1 cellular context compared by ENCODE assay signal in the genomic region with DNA sequence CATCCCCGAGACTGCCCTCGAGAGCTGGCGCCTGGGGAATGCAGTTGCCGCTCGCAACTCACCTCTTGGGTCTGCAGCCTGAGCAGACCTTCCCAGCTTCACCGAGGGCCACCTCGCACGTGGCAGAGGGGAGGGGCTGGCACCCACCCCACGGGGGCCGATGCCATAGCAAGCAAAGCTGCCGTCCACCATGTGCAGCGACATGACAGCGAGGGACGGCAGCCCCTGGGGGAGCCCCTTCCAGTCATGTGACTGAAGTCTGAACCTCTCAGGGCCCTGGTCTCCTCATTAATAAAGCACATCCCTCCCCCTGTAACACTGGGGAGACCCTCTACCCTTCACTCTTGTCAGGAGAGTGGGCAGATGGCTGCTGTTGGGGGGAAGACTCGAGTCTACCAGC.
TF ChIP-seq lines count a peak whose summit lies in the region.

No MANE protein-coding gene starts in this region.

TF ChIP-seq in H1, 55 proteins besides CTCF, POLR2A, EP300 and RAD21:
- TF ChIP-seq SIRT6 (IDR thresholded peaks at IDR 0.05; ENCODE audit: low read length) = no peak
- TF ChIP-seq SUZ12 (IDR thresholded peaks at IDR 0.05; ENCODE audit: low read length) = no peak
- TF ChIP-seq, protein P1, sequence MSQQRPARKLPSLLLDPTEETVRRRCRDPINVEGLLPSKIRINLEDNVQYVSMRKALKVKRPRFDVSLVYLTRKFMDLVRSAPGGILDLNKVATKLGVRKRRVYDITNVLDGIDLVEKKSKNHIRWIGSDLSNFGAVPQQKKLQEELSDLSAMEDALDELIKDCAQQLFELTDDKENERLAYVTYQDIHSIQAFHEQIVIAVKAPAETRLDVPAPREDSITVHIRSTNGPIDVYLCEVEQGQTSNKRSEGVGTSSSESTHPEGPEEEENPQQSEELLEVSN (IDR thresholded peaks at IDR 0.05) = peak; percentile 59
- TF ChIP-seq, protein P2, sequence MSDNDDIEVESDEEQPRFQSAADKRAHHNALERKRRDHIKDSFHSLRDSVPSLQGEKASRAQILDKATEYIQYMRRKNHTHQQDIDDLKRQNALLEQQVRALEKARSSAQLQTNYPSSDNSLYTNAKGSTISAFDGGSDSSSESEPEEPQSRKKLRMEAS (IDR thresholded peaks at IDR 0.05) = peak; percentile 57; the same call in 1 of the 2 replicates
- no peak for TF ChIP-seq TBP (IDR thresholded peaks at IDR 0.05; ENCODE audit: low read depth, low read length)
- TF ChIP-seq FOSL1 (IDR thresholded peaks at IDR 0.05; ENCODE audit: insufficient read depth, low read depth, low read length) = no peak
- TF ChIP-seq ZNF274 (IDR thresholded peaks at IDR 0.05; ENCODE audit: borderline replicate concordance, extremely low read depth, low read length) = no peak
- no peak for TF ChIP-seq JUND (IDR thresholded peaks at IDR 0.05; ENCODE audit: low read length)
- TF ChIP-seq GTF2F1 (IDR thresholded peaks at IDR 0.05; ENCODE audit: borderline replicate concordance, low read depth, low read length) = no peak
- TF ChIP-seq MAFK (IDR thresholded peaks at IDR 0.05; ENCODE audit: low read depth, low read length) = no peak
- TF ChIP-seq RXRA (IDR thresholded peaks at IDR 0.05; ENCODE audit: insufficient read depth, low read depth, low read length) = no peak
- TF ChIP-seq SAP30 (IDR thresholded peaks at IDR 0.05; ENCODE audit: insufficient read depth, insufficient replicate concordance, low read length) = no peak
- TF ChIP-seq, protein P3, sequence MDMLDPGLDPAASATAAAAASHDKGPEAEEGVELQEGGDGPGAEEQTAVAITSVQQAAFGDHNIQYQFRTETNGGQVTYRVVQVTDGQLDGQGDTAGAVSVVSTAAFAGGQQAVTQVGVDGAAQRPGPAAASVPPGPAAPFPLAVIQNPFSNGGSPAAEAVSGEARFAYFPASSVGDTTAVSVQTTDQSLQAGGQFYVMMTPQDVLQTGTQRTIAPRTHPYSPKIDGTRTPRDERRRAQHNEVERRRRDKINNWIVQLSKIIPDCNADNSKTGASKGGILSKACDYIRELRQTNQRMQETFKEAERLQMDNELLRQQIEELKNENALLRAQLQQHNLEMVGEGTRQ (IDR thresholded peaks at IDR 0.05; ENCODE audit: low read length) = peak; percentile 43; the same call in 1 of the 2 replicates
- no peak for TF ChIP-seq RFX5 (IDR thresholded peaks at IDR 0.05; ENCODE audit: borderline replicate concordance, low read depth, low read length)
- no peak for TF ChIP-seq TAF7 (optimal IDR thresholded peaks at IDR 0.05; ENCODE audit: borderline replicate concordance, low read depth, low read length)
- TF ChIP-seq SP1 (IDR thresholded peaks at IDR 0.05; ENCODE audit: low read depth, low read length) = no peak
- TF ChIP-seq RBBP5 (IDR thresholded peaks at IDR 0.05; ENCODE audit: borderline replicate concordance, low read depth, low read length) = no peak
